Comparison of ENCODE assay signal across 14 cellular contexts in genomic region chr18:29383311-29384273, GRCh38.
DNase-seq lines count a peak whose midpoint lies in the region; ATAC-seq and TF ChIP-seq lines count a peak whose summit lies in the region.
"Had no signal": no experiment of that assay in that cellular context is flagged by ENCODE, and none has a peak within 500 bp of the region (broad histone marks: within the 10 kb centered on the region; RNA-seq: fewer than 3 reads in every experiment).

No MANE protein-coding gene starts in this region.

- no peaks in the 10 kb centered on the region for H3K9me3 Mint-ChIP-seq in neural progenitor cell

- peak; percentile 58 for DNase-seq in choroid plexus epithelial cell (ENCODE audit: low read depth)
- no peak for DNase-seq in WERI-Rb-1
- no peak for DNase-seq in neural progenitor cell (ENCODE audit: low spot score)
- no peak for DNase-seq in neuronal stem cell (ENCODE audit: low spot score)
- DNase-seq: activated B cell treated with CpG ODN at 0.5 μM for 24 hours; activated T-cell treated with anti-CD3 and anti-CD28 coated beads, Interleukin-2, amount 50 U/mL, for 24 hours; GF-D8; KG1; SHP77; trophoblast cell had no signal

- H4K91ac ChIP-seq in neuronal stem cell (ENCODE audit: low read depth, low read length, poor library complexity): no peak overlapping the region

- no peak overlapping the region for H3K23ac ChIP-seq in neuronal stem cell (ENCODE audit: low read depth, low read length, poor library complexity)

- H2AFZ ChIP-seq in neural progenitor cell (replicated peaks) (no peak overlapping the region), neuronal stem cell (ENCODE audit: low read length) (no peak overlapping the region)

- H3K4ac ChIP-seq in neuronal stem cell (ENCODE audit: low read length): no peak overlapping the region

- H3K4me3 ChIP-seq in choroid plexus epithelial cell (ENCODE audit: low read depth, low read length) (no peak overlapping the region), WERI-Rb-1 (ENCODE audit: low read depth, low read length) (no peak overlapping the region), neural progenitor cell (no peak overlapping the region), neuronal stem cell (ENCODE audit: low read length in 2 of 2) (no peak overlapping the region)

- no peaks in the 10 kb centered on the region for H3F3A ChIP-seq in neural progenitor cell (ENCODE audit: low read depth)

- H2BK12ac ChIP-seq in neuronal stem cell (ENCODE audit: low read length): no peak overlapping the region

- H4K20me1 ChIP-seq in neural progenitor cell (ENCODE audit: low read depth): no peaks in the 10 kb centered on the region

- H3K27ac Mint-ChIP-seq in neural progenitor cell: no peak overlapping the region
- H3K27ac Mint-ChIP-seq: activated B cell treated with CpG ODN at 0.5 μM for 24 hours; activated T-cell treated with anti-CD3 and anti-CD28 coated beads, Interleukin-2, amount 50 U/mL, for 24 hours had no signal

- no peaks in the 10 kb centered on the region for H3K79me1 ChIP-seq in neuronal stem cell (ENCODE audit: low read depth, low read length)

- WGBS in neuronal stem cell (ENCODE audit: extremely low coverage in 2 of 2, insufficient read length in 2 of 2, insufficient replicate concordance in 1 of 2), 2 donors: no CpG with 5 or more reads among the region's 5 CpGs

- H3K9ac ChIP-seq in neural progenitor cell: no peak overlapping the region
- H3K9ac ChIP-seq in neuronal stem cell (ENCODE audit: low read depth, low read length, poor library complexity): no peak overlapping the region

- H3K4me2 ChIP-seq in neural progenitor cell (no peak overlapping the region), neuronal stem cell (ENCODE audit: insufficient read depth, low read length, poor library complexity, severe bottlenecking) (no peak overlapping the region)

- H4K8ac ChIP-seq in neuronal stem cell (ENCODE audit: low read depth, low read length): no peak overlapping the region

- H3K4me1 Mint-ChIP-seq in neural progenitor cell: no peaks in the 10 kb centered on the region
- H3K4me1 Mint-ChIP-seq: activated B cell treated with CpG ODN at 0.5 μM for 24 hours had no signal

- no peaks in the 10 kb centered on the region for H3K36me3 Mint-ChIP-seq in neural progenitor cell

- H3K36me3 ChIP-seq in WERI-Rb-1 (no peaks in the 10 kb centered on the region), neural progenitor cell (no peaks in the 10 kb centered on the region), neuronal stem cell (replicated peaks in 1 of 2; ENCODE audit: control insufficient read depth in 2 of 2, insufficient read depth in 2 of 2, low read length in 2 of 2) (no peaks in the 10 kb centered on the region)

- H2BK5ac ChIP-seq in neuronal stem cell (ENCODE audit: low read length): no peak overlapping the region

- H3K9me3 ChIP-seq in WERI-Rb-1 (ENCODE audit: severe bottlenecking) (no peaks in the 10 kb centered on the region), neural progenitor cell (ENCODE audit: low read depth) (no peaks in the 10 kb centered on the region), neuronal stem cell (replicated peaks in 1 of 2; ENCODE audit: control insufficient read depth in 2 of 2, insufficient read depth in 1 of 2, low read depth in 1 of 2, low read length in 2 of 2) (no peaks in the 10 kb centered on the region)

- no peak overlapping the region for H3K14ac ChIP-seq in neuronal stem cell (ENCODE audit: low read length)

- TF ChIP-seq CTCF in choroid plexus epithelial cell (conservative IDR thresholded peaks at IDR 0.05; ENCODE audit: low read depth, low read length): no peak
- TF ChIP-seq CTCF in WERI-Rb-1 (IDR thresholded peaks at IDR 0.05; ENCODE audit: low read depth, low read length): no peak
- TF ChIP-seq CTCF in neural progenitor cell (IDR thresholded peaks at IDR 0.05): no peak

- no peak overlapping the region for H2AK5ac ChIP-seq in neuronal stem cell (ENCODE audit: low read depth, low read length)

- H3K27me3 ChIP-seq in WERI-Rb-1 (ENCODE audit: insufficient read depth, low read depth, severe bottlenecking): no peaks in the 10 kb centered on the region
- no peaks in the 10 kb centered on the region for H3K27me3 ChIP-seq in neural progenitor cell
- no peaks in the 10 kb centered on the region for H3K27me3 ChIP-seq in neuronal stem cell (ENCODE audit: control insufficient read depth in 3 of 3, insufficient read depth in 3 of 3, low read depth in 1 of 3, low read length in 3 of 3)

- H2BK15ac ChIP-seq in neuronal stem cell (ENCODE audit: low read length): no peak overlapping the region

- no peak overlapping the region for H3K27ac ChIP-seq in WERI-Rb-1
- no peak overlapping the region for H3K27ac ChIP-seq in neural progenitor cell
- H3K27ac ChIP-seq in neuronal stem cell (replicated peaks; ENCODE audit: low read length): no peak overlapping the region

- no peak overlapping the region for H3K18ac ChIP-seq in neuronal stem cell (ENCODE audit: low read length)

- no peaks in the 10 kb centered on the region for H3K79me2 ChIP-seq in neural progenitor cell (ENCODE audit: low read depth)

- H2BK120ac ChIP-seq in neuronal stem cell (ENCODE audit: low read depth, low read length): no peak overlapping the region

- ATAC-seq in GM18519 (IDR thresholded peaks at IDR 0.05; ENCODE audit: low FRiP score, unreplicated experiment) (peak; percentile 85), GM21619 (IDR thresholded peaks at IDR 0.05; ENCODE audit: unreplicated experiment) (peak; percentile 69), HG03520 (IDR thresholded peaks at IDR 0.05; ENCODE audit: unreplicated experiment) (peak; percentile 74), esophagus mucosa (no peak)

- H3K4me1 ChIP-seq in neural progenitor cell (no peaks in the 10 kb centered on the region), neuronal stem cell (ENCODE audit: control insufficient read depth in 2 of 2, insufficient read depth in 1 of 2, low read depth in 1 of 2, low read length in 2 of 2) (no peaks in the 10 kb centered on the region)

- H3K27me3 Mint-ChIP-seq in neural progenitor cell (ENCODE audit: insufficient read depth, low read depth): no peaks in the 10 kb centered on the region
- H3K27me3 Mint-ChIP-seq: activated B cell treated with CpG ODN at 0.5 μM for 24 hours; activated T-cell treated with anti-CD3 and anti-CD28 coated beads, Interleukin-2, amount 50 U/mL, for 24 hours had no signal

- H3K4me3 Mint-ChIP-seq in neural progenitor cell: no peak overlapping the region
- H3K4me3 Mint-ChIP-seq: activated B cell treated with CpG ODN at 0.5 μM for 24 hours; activated T-cell treated with anti-CD3 and anti-CD28 coated beads, Interleukin-2, amount 50 U/mL, for 24 hours had no signal
